Comparison of ENCODE assay signal across 11 cellular contexts in genomic region chr2:189222440-189222839, GRCh38. TPM values are rescaled to one million over a fixed set of nuclear protein-coding genes. Genes with fewer than 3 reads are reported as not detected.
DNase-seq lines count a peak whose midpoint lies in the region; ATAC-seq, FAIRE-seq and TF ChIP-seq lines count a peak whose summit lies in the region.
"Had no signal": no experiment of that assay in that cellular context is flagged by ENCODE, and none has a peak within 500 bp of the region (broad histone marks: within the 10 kb centered on the region; RNA-seq: fewer than 3 reads in every experiment).

No MANE protein-coding gene starts in this region.

- H3K27me3 ChIP-seq in upper lobe of left lung (no peaks in the 10 kb centered on the region), HepG2 (ENCODE audit: control insufficient read depth in 1 of 2, insufficient read depth in 2 of 2, low read length in 2 of 2) (no peaks in the 10 kb centered on the region)

- POLR2A ChIA-PET in HepG2 (lab: Yijun Ruan, JAX) = no interaction called here

- H3K4me3 Mint-ChIP-seq in effector memory CD8-positive, alpha-beta T cell = no peak overlapping the region

- TF ChIP-seq POLR2A in upper lobe of left lung (IDR thresholded peaks at IDR 0.05) (no peak), HepG2 (IDR thresholded peaks at IDR 0.05; ENCODE audit: insufficient read depth in 1 of 2, low read depth in 2 of 2, low read length in 2 of 2) (no peak)

- no peaks in the 10 kb centered on the region for H3K27me3 Mint-ChIP-seq in effector memory CD8-positive, alpha-beta T cell

- BruUV-seq in HepG2 (replicated peaks; lab: Mats Ljungman, UMichigan) = no TSS peak

- H3K9me3 Mint-ChIP-seq in effector memory CD8-positive, alpha-beta T cell = no peaks in the 10 kb centered on the region

- TF ChIP-seq CTCF in kidney (IDR thresholded peaks at IDR 0.05; ENCODE audit: borderline replicate concordance, extremely low read depth, insufficient read depth) (no peak), upper lobe of left lung (IDR thresholded peaks at IDR 0.05) (no peak), HepG2 (CRISPR knock-in tag; IDR thresholded peaks at IDR 0.05) (no peak)

- CTCF ChIA-PET in HepG2 (lab: Yijun Ruan, JAX; ENCODE audit: low intra/inter-chr PET ratio, low total read pairs) = no interaction called here

- no peak overlapping the region for H3K27ac Mint-ChIP-seq in effector memory CD8-positive, alpha-beta T cell

- H3K4me1 ChIP-seq in kidney (ENCODE audit: control insufficient read depth in 1 of 2, insufficient read depth in 1 of 2, low read depth in 1 of 2, low read length in 2 of 2) (no peaks in the 10 kb centered on the region), upper lobe of left lung (peaks cover 0 to 6% (median 2%) of the 10 kb centered on the region in 4 donors), HepG2 (ENCODE audit: insufficient read depth, low read length) (no peaks in the 10 kb centered on the region)

- no peaks in the 10 kb centered on the region for H3K4me1 Mint-ChIP-seq in effector memory CD8-positive, alpha-beta T cell (ENCODE audit: low read depth in 2 of 2)

- H3K4me3 ChIP-seq in kidney (ENCODE audit: low read length in 2 of 2) (no peak overlapping the region), upper lobe of left lung (no peak overlapping the region), HepG2 (replicated peaks in 1 of 3; ENCODE audit: insufficient read depth in 1 of 3, low read depth in 2 of 3, low read length in 3 of 3) (no peak overlapping the region)

- no peak overlapping the region for H3K27ac ChIP-seq in kidney (ENCODE audit: low read depth in 2 of 2, low read length in 2 of 2)
- no peak overlapping the region for H3K27ac ChIP-seq in upper lobe of left lung
- no peak overlapping the region for H3K27ac ChIP-seq in HepG2 (ENCODE audit: extremely low read length, insufficient read depth, low read length)

- H3K9me3 ChIP-seq in kidney (ENCODE audit: control insufficient read depth in 1 of 2, low read length in 2 of 2) = no peaks in the 10 kb centered on the region
- H3K9me3 ChIP-seq in upper lobe of left lung = no peaks in the 10 kb centered on the region
- no peaks in the 10 kb centered on the region for H3K9me3 ChIP-seq in HepG2 (ENCODE audit: low read length)

- H2AFZ ChIP-seq in HepG2 (ENCODE audit: low read length) = no peak overlapping the region

- no peaks in the 10 kb centered on the region for H3K36me3 ChIP-seq in kidney (ENCODE audit: control insufficient read depth in 1 of 2, insufficient read depth in 2 of 2, low read length in 2 of 2)
- H3K36me3 ChIP-seq in upper lobe of left lung = no peaks in the 10 kb centered on the region
- no peaks in the 10 kb centered on the region for H3K36me3 ChIP-seq in HepG2 (replicated peaks in 1 of 2; ENCODE audit: control insufficient read depth in 1 of 2, insufficient read depth in 2 of 2, low read length in 2 of 2)

- intact Hi-C loops in kidney (cut with DNase I) (no loop called here), HepG2 (cut with micrococcal nuclease; ENCODE audit: unreplicated experiment) (no loop called here)

- H3K36me3 Mint-ChIP-seq in effector memory CD8-positive, alpha-beta T cell (ENCODE audit: insufficient read depth) = no peaks in the 10 kb centered on the region

- FAIRE-seq in kidney (lab: Jason Lieb, UNC) (no peak), HepG2 (lab: Jason Lieb, UNC) (no peak)

- H3K9ac ChIP-seq in kidney (ENCODE audit: low read length in 2 of 2) (no peak overlapping the region), HepG2 (ENCODE audit: insufficient read depth, low read depth, low read length) (no peak overlapping the region)

- H3K4me2 ChIP-seq in HepG2 (ENCODE audit: low read depth, low read length) = no peak overlapping the region

- no peak for TF ChIP-seq EP300 in upper lobe of left lung (IDR thresholded peaks at IDR 0.05)
- TF ChIP-seq EP300 in HepG2 (IDR thresholded peaks at IDR 0.05; ENCODE audit: low read depth in 2 of 2, low read length in 2 of 2) = no peak
- TF ChIP-seq EP300 in HepG2 (CRISPR knock-in tag; IDR thresholded peaks at IDR 0.05; ENCODE audit: borderline replicate concordance) = no peak

- no peaks in the 10 kb centered on the region for H4K20me1 ChIP-seq in HepG2 (ENCODE audit: insufficient read depth, low read length)

- DNase-seq in NCI-H1105 treated with DMSO at 0.1 percent for 48 hours (lab: John Stamatoyannopoulos, UW) (peak; percentile 0), NCI-H1105 (lab: John Stamatoyannopoulos, UW) (no peak), astrocyte of the hippocampus (ENCODE audit: low read depth, low spot score) (peak; percentile 65), kidney (peak; percentile 41), upper lobe of left lung (peak in 1 of 2 donors; percentile 81), HepG2 (ENCODE audit: low spot score) (no peak)
- no peak for DNase-seq in effector memory CD8-positive, alpha-beta T cell
- DNase-seq: activated T-cell treated with anti-CD3 and anti-CD28 coated beads, Interleukin-2, amount 50 U/mL, for 1 hour; islet precursor cell; NCI-H510A treated with DMSO at 0.1 percent for 48 hours had no signal

- no peaks in the 10 kb centered on the region for H3K79me2 ChIP-seq in HepG2 (ENCODE audit: insufficient read depth, low read length)

- ATAC-seq in upper lobe of left lung (ENCODE audit: low FRiP score in 2 of 2) = peak; percentile 67 to 71
- no peak for ATAC-seq in HG03469 (IDR thresholded peaks at IDR 0.05; ENCODE audit: unreplicated experiment)
- ATAC-seq in effector memory CD8-positive, alpha-beta T cell (replicated peaks) = no peak
- ATAC-seq in HepG2 = no peak

- TF ChIP-seq RAD21 in HepG2 (CRISPR knock-in tag; IDR thresholded peaks at IDR 0.05) = no peak

- in situ Hi-C loops in HepG2 (cut with HindIII; ENCODE audit: extremely low pct_ligation_motif_present, low pct_unique_long_range_greater_than_20kb) = no loop called here

- 42 to 45% methylated on average over 3 of the region's 3 CpGs for WGBS in upper lobe of left lung, 2 donors
- 28% methylated on average over 3 of the region's 3 CpGs for WGBS in HepG2 (ENCODE audit: low lambda C conversion rate)

TF ChIP-seq in HepG2, 621 proteins besides CTCF, POLR2A, EP300 and RAD21:
- TF ChIP-seq HDAC2 (CRISPR knock-in tag; IDR thresholded peaks at IDR 0.05) = no peak

RNA-seq across cellular contexts. Expression of gene COL5A2, which starts 42.9 kb away (rescaled TPM):
- total RNA-seq in kidney (12.3 TPM), upper lobe of left lung (10 to 100 TPM in 5 of 6 donors, 1 to 10 TPM in 1; 9.0 to 42.7 (median 26.8) TPM), HepG2 (2016; rRNA removed; fragmentation: Illumina TruSeq; extraction: Trizol) (1.5 and 1.6 TPM in 2 replicates)
- polyA plus RNA-seq in kidney (ENCODE audit: insufficient read depth, low read depth, low replicate concordance) (3.6 TPM), HepG2 (2011; rRNA removed) (0.83 and 0.90 TPM in 2 replicates)
- total RNA-seq in HepG2 (2016; cell fraction: cytosol; rRNA removed; fragmentation: Illumina TruSeq; extraction: Trizol; ENCODE audit: low read depth) = 0.10 and 0.26 TPM in 2 replicates
- 1.3 and 1.7 TPM in 2 replicates for total RNA-seq in HepG2 (2016; cell fraction: insoluble cytoplasmic fraction; rRNA removed; fragmentation: Illumina TruSeq; extraction: Trizol)
- 0.38 and 0.43 TPM in 2 replicates for total RNA-seq in HepG2 (2016; cell fraction: membrane; rRNA removed; fragmentation: Illumina TruSeq; extraction: Trizol)
- total RNA-seq in HepG2 (2016; cell fraction: nucleus; rRNA removed; fragmentation: Illumina TruSeq; extraction: Trizol) = 1.4 and 1.6 TPM in 2 replicates
- polyA plus RNA-seq in HepG2 (2011; cell fraction: cytosol; rRNA removed) = 0.23 and 0.27 TPM in 2 replicates
- polyA plus RNA-seq in HepG2 (2011; cell fraction: nucleus; rRNA removed) = 3.2 and 3.9 TPM in 2 replicates
- 0.32 TPM in 2 replicates for polyA plus RNA-seq in HepG2 (2012)
- 0.07 and 0.10 TPM in 2 replicates for polyA plus RNA-seq in HepG2 (2016; cell fraction: cytosol; fragmentation: Illumina TruSeq; extraction: Trizol; ENCODE audit: low read depth)
- 1.1 and 1.4 TPM in 2 replicates for polyA plus RNA-seq in HepG2 (2016; cell fraction: insoluble cytoplasmic fraction; fragmentation: Illumina TruSeq; extraction: Trizol; ENCODE audit: low read depth)
- polyA plus RNA-seq in HepG2 (2016; cell fraction: membrane; fragmentation: Illumina TruSeq; extraction: Trizol; ENCODE audit: low read depth) = 0.24 and 0.29 TPM in 2 replicates
- polyA plus RNA-seq in HepG2 (2016; cell fraction: nucleus; fragmentation: Illumina TruSeq; extraction: Trizol; ENCODE audit: insufficient read depth, low read depth) = 1.9 and 2.6 TPM in 2 replicates
- polyA minus RNA-seq in HepG2 (2011; rRNA and poly(A)+ RNA removed; ENCODE audit: low replicate concordance) = 0.80 and 3.3 TPM in 2 replicates
- 0.20 TPM in 1 of 2 replicates, not detected in the other for polyA minus RNA-seq in HepG2 (2011; cell fraction: cytosol; rRNA and poly(A)+ RNA removed)
- polyA minus RNA-seq in HepG2 (2011; cell fraction: nucleus; rRNA and poly(A)+ RNA removed) = 0.75 and 1.4 TPM in 2 replicates

Comparison
In these comparisons a context has a peak if more than half of its experiments do, and no peak if none do; other contexts are left out.
1. DNase-seq: peak in NCI-H1105 treated with DMSO at 0.1 percent for 48 hours (single experiment), astrocyte of the hippocampus (single experiment) and kidney (single experiment); none in NCI-H1105 (single experiment), effector memory CD8-positive, alpha-beta T cell (0 of 3) and HepG2 (single experiment).
2. ATAC-seq: peak in upper lobe of left lung (2 of 2); none in HG03469 (single experiment), effector memory CD8-positive, alpha-beta T cell (single experiment) and HepG2 (single experiment).